ENCODE assay signal across 20 cellular contexts in the genomic region with DNA sequence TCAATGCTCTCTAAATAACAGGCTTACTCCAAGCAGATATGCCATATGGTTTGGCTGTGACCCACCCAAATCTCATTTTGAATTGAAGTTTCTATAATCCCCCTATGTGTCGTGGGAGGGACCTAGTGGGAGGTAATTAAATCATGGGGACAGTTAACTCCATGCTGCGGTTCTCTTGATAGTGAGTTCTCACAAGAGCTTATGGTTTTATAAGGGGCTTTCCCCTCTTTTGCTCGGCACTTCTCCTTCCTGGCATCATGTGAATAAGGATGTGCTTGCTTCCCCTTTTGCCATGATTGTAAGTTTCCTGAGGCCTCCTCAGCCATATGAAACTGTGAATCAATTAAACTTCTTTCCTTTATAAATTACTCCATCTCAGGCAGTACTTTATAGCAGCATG.
DNase-seq lines count a peak whose midpoint lies in the region; ATAC-seq and TF ChIP-seq lines count a peak whose summit lies in the region.
"Had no signal": no experiment of that assay in that cellular context is flagged by ENCODE, and none has a peak within 500 bp of the region (broad histone marks: within the 10 kb centered on the region; RNA-seq: fewer than 3 reads in every experiment).

No MANE protein-coding gene starts in this region.

- TF ChIP-seq POLR2A in NB4 (IDR thresholded peaks at IDR 0.05; ENCODE audit: extremely low read depth, insufficient read length) = no peak

- no peak overlapping the region for H3K23ac ChIP-seq in mesendoderm (ENCODE audit: low read length)

- H3K9me3 ChIP-seq in effector memory CD4-positive, alpha-beta T cell (ENCODE audit: control insufficient read depth, low read length) = no peaks in the 10 kb centered on the region
- H3K9me3 ChIP-seq: Peyer's patch had no signal

- no peaks in the 10 kb centered on the region for H3K4me1 ChIP-seq in mesendoderm (ENCODE audit: control insufficient read depth, low read depth, low read length)
- H3K4me1 ChIP-seq in effector memory CD4-positive, alpha-beta T cell (ENCODE audit: control insufficient read depth, insufficient read depth, low read length, poor library complexity, severe bottlenecking) = no peaks in the 10 kb centered on the region
- H3K4me1 ChIP-seq: Peyer's patch, SJCRH30 had no signal

- no peak for ATAC-seq in HG03442 (IDR thresholded peaks at IDR 0.05; ENCODE audit: unreplicated experiment)
- no peak for ATAC-seq in HG02973 (IDR thresholded peaks at IDR 0.05; ENCODE audit: unreplicated experiment)
- ATAC-seq: HCT116, SK-N-SH treated with all-trans-retinoic acid at 6 μM for 48 hours had no signal

- no peak overlapping the region for H2AK5ac ChIP-seq in mesendoderm (ENCODE audit: low read length)

- no peak overlapping the region for H4K8ac ChIP-seq in mesendoderm (ENCODE audit: low read depth, low read length)

- WGBS in mesendoderm (ENCODE audit: extremely low coverage, insufficient coverage, low lambda C conversion rate) = no CpG with 5 or more reads among the region's 3 CpGs

- no peak overlapping the region for H3K27ac ChIP-seq in mesendoderm (ENCODE audit: low read depth, low read length)
- H3K27ac ChIP-seq in effector memory CD4-positive, alpha-beta T cell (ENCODE audit: insufficient read depth, low read length, poor library complexity, severe bottlenecking) = no peak overlapping the region
- H3K27ac ChIP-seq: Peyer's patch, SJCRH30 had no signal

- H2BK15ac ChIP-seq in mesendoderm (replicated peaks; ENCODE audit: low read depth) = no peak overlapping the region

- DNase-seq in D341Med (ENCODE audit: low spot score) = peak; percentile 15
- peak; percentile 6 for DNase-seq in NB4 (ENCODE audit: low read depth)
- DNase-seq in OCI-M1 (lab: John Stamatoyannopoulos, UW) = peak; percentile 34
- DNase-seq in mesendoderm = peak; percentile 5
- DNase-seq in effector memory CD4-positive, alpha-beta T cell = no peak
- DNase-seq: 8988T; CD4-positive, CD25-positive, alpha-beta regulatory T cell; Karpas-422; NCI-H1105; NCI-H1436 treated with DMSO at 0.1 percent for 48 hours; NCI-H187 treated with DMSO at 0.1 percent for 48 hours; NCI-H2171 treated with DMSO at 0.1 percent for 48 hours; NCI-H345; NCI-H510A treated with DMSO at 0.1 percent for 48 hours; Peyer's patch; SJCRH30 had no signal

- no peaks in the 10 kb centered on the region for H3K79me1 ChIP-seq in mesendoderm (ENCODE audit: low read length)

- no peaks in the 10 kb centered on the region for H3K36me3 ChIP-seq in mesendoderm (ENCODE audit: control insufficient read depth, insufficient read depth, low read length)
- no peaks in the 10 kb centered on the region for H3K36me3 ChIP-seq in effector memory CD4-positive, alpha-beta T cell (ENCODE audit: control insufficient read depth, insufficient read depth, low read length)
- H3K36me3 ChIP-seq: Peyer's patch, SJCRH30 had no signal

- H3K27me3 ChIP-seq in mesendoderm (ENCODE audit: insufficient read depth, low read length, poor library complexity) = no peaks in the 10 kb centered on the region
- no peaks in the 10 kb centered on the region for H3K27me3 ChIP-seq in effector memory CD4-positive, alpha-beta T cell (replicated peaks; ENCODE audit: control insufficient read depth, insufficient read depth, low read length, poor library complexity, severe bottlenecking)
- H3K27me3 ChIP-seq: Peyer's patch, SJCRH30 had no signal

- no peaks in the 10 kb centered on the region for H3K79me2 ChIP-seq in mesendoderm (ENCODE audit: control insufficient read depth, insufficient read depth, low read length)

- no peak overlapping the region for H3K4ac ChIP-seq in mesendoderm (ENCODE audit: low read depth, low read length)

- no peak overlapping the region for H3K4me2 ChIP-seq in mesendoderm (ENCODE audit: low read length)

- no peak overlapping the region for H2BK5ac ChIP-seq in mesendoderm (ENCODE audit: low read length)

- H3K56ac ChIP-seq in mesendoderm (ENCODE audit: low read length) = no peak overlapping the region

- no peak overlapping the region for H3K9ac ChIP-seq in mesendoderm (ENCODE audit: low read length)

- H3K4me3 ChIP-seq in NB4 (ENCODE audit: low read depth, low read length) = no peak overlapping the region
- no peak overlapping the region for H3K4me3 ChIP-seq in mesendoderm (ENCODE audit: low read length)
- H3K4me3 ChIP-seq in effector memory CD4-positive, alpha-beta T cell (ENCODE audit: insufficient read depth, low read depth, low read length, poor library complexity, severe bottlenecking) = no peak overlapping the region
- H3K4me3 ChIP-seq: Peyer's patch, SJCRH30 had no signal

- TF ChIP-seq CTCF in NB4 (IDR thresholded peaks at IDR 0.05; ENCODE audit: low read depth, low read length) = no peak

- H2BK120ac ChIP-seq in mesendoderm (ENCODE audit: low read depth, low read length) = no peak overlapping the region

- H4K5ac ChIP-seq in mesendoderm (ENCODE audit: low read length) = no peak overlapping the region

- H3K18ac ChIP-seq in mesendoderm (ENCODE audit: low read length) = no peak overlapping the region

Comparison
In these comparisons a context has a peak if more than half of its experiments do, and no peak if none do; other contexts are left out.
1. DNase-seq: peak in D341Med (single experiment), NB4 (single experiment), OCI-M1 (single experiment) and mesendoderm (single experiment); none in effector memory CD4-positive, alpha-beta T cell (0 of 3).